Comparison of ENCODE assay signal across 9 cellular contexts in genomic region chr5:147509710-147510651, GRCh38.
DNase-seq lines count a peak whose midpoint lies in the region; ATAC-seq and TF ChIP-seq lines count a peak whose summit lies in the region.
"Had no signal": no experiment of that assay in that cellular context is flagged by ENCODE, and none has a peak within 500 bp of the region (broad histone marks: within the 10 kb centered on the region; RNA-seq: fewer than 3 reads in every experiment).

DPYSL3 (minus strand) TSS chr5:147510068; CDS start chr5:147509858, 210 bp downstream.

- TF ChIP-seq CTCF in WERI-Rb-1 (IDR thresholded peaks at IDR 0.05; ENCODE audit: low read depth, low read length), result peak; percentile 47
- TF ChIP-seq CTCF in nephron (IDR thresholded peaks at IDR 0.05; ENCODE audit: unreplicated experiment in 3 of 3), result peak; percentile 30 to 44 (median 32)

- peak within 1 kb of the TSS; percentile 89 for H3K4me3 ChIP-seq in WERI-Rb-1 (ENCODE audit: low read depth, low read length)
- H3K4me3 ChIP-seq: PC-9 had no signal

- H3K9me3 ChIP-seq in WERI-Rb-1 (ENCODE audit: severe bottlenecking), result no peaks in the 10 kb centered on the region

- peaks cover 41% of the 10 kb centered on the region for H3K27me3 Mint-ChIP-seq in nephron (ENCODE audit: low read depth)

- no peaks in the 10 kb centered on the region for H3K36me3 Mint-ChIP-seq in nephron (ENCODE audit: low read depth)

- H3K27ac Mint-ChIP-seq in nephron, result peak within 1 kb of the TSS in 2 of 3 experiments; percentile 49 to 54

- DNase-seq in EH (ENCODE audit: low read depth) (peak; percentile 80), HuH-7 (ENCODE audit: low spot score) (peak; percentile 58), WERI-Rb-1 (peak; percentile 75), foreskin melanocyte (peak; percentile 35)

- ATAC-seq in GM18517 (IDR thresholded peaks at IDR 0.05; ENCODE audit: unreplicated experiment) (no peak), GM18870 (IDR thresholded peaks at IDR 0.05; ENCODE audit: unreplicated experiment) (no peak), GM18873 (IDR thresholded peaks at IDR 0.05; ENCODE audit: low FRiP score, unreplicated experiment) (no peak)

- H3K27ac ChIP-seq in WERI-Rb-1, result peak within 1 kb of the TSS; percentile 94
- H3K27ac ChIP-seq: PC-9 had no signal

- H3K27me3 ChIP-seq in WERI-Rb-1 (ENCODE audit: insufficient read depth, low read depth, severe bottlenecking), result no peaks in the 10 kb centered on the region

- H3K4me3 Mint-ChIP-seq in nephron, result peak within 1 kb of the TSS; percentile 76 to 94 (median 88)

- no peaks in the 10 kb centered on the region for H3K9me3 Mint-ChIP-seq in nephron

- H3K4me1 Mint-ChIP-seq in nephron, result peaks cover 24% of the 10 kb centered on the region

- peaks cover 9% of the 10 kb centered on the region for H3K36me3 ChIP-seq in WERI-Rb-1
